Comparison of ENCODE assay signal across 25 cellular contexts in the genomic region with DNA sequence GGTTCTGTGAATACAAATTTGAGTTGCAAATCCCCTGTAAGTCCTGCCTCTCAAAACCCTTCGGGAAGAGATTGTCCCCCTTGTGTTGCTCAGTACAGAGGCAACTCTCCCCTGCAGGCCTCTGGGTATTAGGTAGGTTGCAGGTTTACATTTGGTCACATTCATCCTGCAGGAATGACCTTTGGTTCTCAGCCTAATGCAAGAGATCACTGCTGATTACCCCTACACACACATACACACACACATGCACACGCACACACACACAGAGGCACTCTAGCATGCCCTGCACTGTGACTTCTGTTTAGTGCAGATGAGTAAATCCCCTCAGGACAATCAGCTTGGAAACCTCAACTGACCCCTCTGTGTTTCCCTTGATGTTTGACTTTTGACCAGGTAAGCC.
"Had no signal": no experiment of that assay in that cellular context is flagged by ENCODE, and none has a peak within 500 bp of the region (broad histone marks: within the 10 kb centered on the region; RNA-seq: fewer than 3 reads in every experiment).

No MANE protein-coding gene starts in this region.

- DNase-seq: stimulated activated CD4-positive, alpha-beta T cell treated with anti-CD3 and anti-CD28 coated beads, Interleukin-2, amount 100 ng/mL, for 48 hours; stimulated activated CD4-positive, alpha-beta T cell treated with anti-CD3 and anti-CD28 coated beads, Interleukin-4, amount 100 ng/mL, for 1 hour; stimulated activated CD4-positive, alpha-beta T cell treated with anti-CD3 and anti-CD28 coated beads, Interleukin-4, amount 100 ng/mL, for 24 hours; stimulated activated CD4-positive, alpha-beta T cell treated with anti-CD3 and anti-CD28 coated beads, Interleukin-4, amount 100 ng/mL, for 4 hours; stimulated activated CD8-positive, alpha-beta memory T cell treated with anti-CD3 and anti-CD28 coated beads, Interleukin-4, amount 100 ng/mL, for 48 hours; stimulated activated naive B cell treated with anti-CD40 and anti-IgM and Interleukin-4, amounts not matched to agents 10 μg/mL and 1 μg/mL and 100 μg/mL, for 72 hours; stimulated activated naive CD4-positive, alpha-beta T cell; stimulated activated naive CD4-positive, alpha-beta T cell treated with Interleukin-2 at 50 U/mL for 16 hours; stimulated activated naive CD8-positive, alpha-beta T cell treated with anti-CD3 and anti-CD28 coated beads, Interleukin-15, amount 100 ng/mL, for 72 hours; stimulated activated naive CD8-positive, alpha-beta T cell treated with anti-CD3 and anti-CD28 coated beads, Interleukin-15, Interleukin-2, amounts not matched to agents 100 U/mL and 50 U/mL, for 24 hours; stomach; substantia nigra; testis; thyroid gland; tibial artery; transverse colon; upper lobe of left lung; upper lobe of right lung; uterus had no signal

- H3K4me1 ChIP-seq: stomach, suprapubic skin, testis, thyroid gland, tibial artery, transverse colon, upper lobe of left lung, upper lobe of right lung, uterus, vagina had no signal

- ATAC-seq: stimulated activated effector memory CD8-positive, alpha-beta T cell treated with anti-CD3 and anti-CD28 coated beads, Interleukin-12 subunit alpha, Interleukin-12 subunit beta, amount 100 ng/mL, for 72 hours; stimulated activated memory B cell treated with anti-CD40 and anti-IgM and Interleukin-4, amounts not matched to agents 10 μg/mL and 1 μg/mL and 100 μg/mL, for 72 hours; stimulated activated naive B cell treated with anti-CD40 and anti-IgM and Interleukin-4, amounts not matched to agents 10 μg/mL and 1 μg/mL and 100 μg/mL, for 72 hours; stimulated activated naive CD8-positive, alpha-beta T cell treated with anti-CD3 and anti-CD28 coated beads, Interleukin-15, amount 100 ng/mL, for 72 hours; stimulated activated naive CD8-positive, alpha-beta T cell treated with anti-CD3 and anti-CD28 coated beads, Interleukin-15, Interleukin-2, amounts not matched to agents 100 U/mL and 50 U/mL, for 24 hours; upper lobe of right lung had no signal

- H3K36me3 ChIP-seq: stomach, suprapubic skin, thoracic aorta, thyroid gland, tibial artery, tibial nerve, transverse colon, upper lobe of left lung, upper lobe of right lung, uterus, vagina had no signal

- H3K9me3 ChIP-seq: testis, thyroid gland, upper lobe of right lung, uterus, vagina had no signal

- H3K27ac ChIP-seq: stomach, suprapubic skin, testis, thoracic aorta, thyroid gland, tibial artery, tibial nerve, transverse colon, upper lobe of left lung, upper lobe of right lung, uterus, vagina had no signal

- H3K4me3 ChIP-seq: stomach, suprapubic skin, testis, thoracic aorta, thyroid gland, tibial artery, tibial nerve, transverse colon, upper lobe of left lung, upper lobe of right lung, uterus, vagina had no signal

- H3K27me3 ChIP-seq: suprapubic skin, testis, thyroid gland, tibial artery, tibial nerve, transverse colon, upper lobe of left lung, upper lobe of right lung, uterus, vagina had no signal
